Comparison of ENCODE assay signal across 1 cellular context in the genomic region with DNA sequence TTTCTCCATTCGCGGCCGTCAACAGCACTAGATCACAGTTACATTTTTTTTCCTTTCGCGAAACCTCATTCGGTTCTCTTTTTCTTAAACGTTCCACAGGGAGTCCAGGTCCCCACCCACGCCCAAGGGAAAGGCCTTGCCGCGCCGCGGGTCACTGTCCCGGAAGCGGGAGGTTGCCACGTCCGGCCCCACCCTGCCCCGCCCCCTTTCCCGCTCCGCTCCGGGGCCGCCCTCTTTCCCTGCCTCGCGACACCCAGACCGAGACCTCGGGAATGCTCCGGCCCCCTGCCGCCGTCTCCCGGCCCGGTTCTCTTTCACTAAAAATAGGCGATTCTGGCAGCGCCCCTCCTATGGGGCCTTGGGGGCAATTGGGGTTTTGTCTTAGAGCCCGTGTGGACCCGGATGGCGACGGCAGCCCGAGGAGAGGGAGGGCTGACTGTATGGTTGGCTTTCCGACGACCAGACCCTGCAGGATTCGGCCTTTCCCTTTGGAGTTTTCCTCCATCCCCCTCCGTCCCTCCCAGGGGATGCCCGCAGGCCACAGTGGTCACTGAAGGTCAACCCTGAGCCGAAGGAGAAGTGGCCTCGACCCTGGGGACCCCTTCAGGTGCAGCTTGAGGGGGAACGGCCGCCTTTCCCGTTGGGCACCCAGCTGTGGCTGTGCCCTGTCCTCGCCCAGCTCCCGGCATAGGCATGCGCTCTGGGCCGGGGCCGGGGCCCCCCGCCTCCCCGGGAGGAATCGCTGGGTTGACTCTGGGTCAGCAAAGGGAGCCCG.
TF ChIP-seq lines count a peak whose summit lies in the region.

No MANE protein-coding gene starts in this region.

TF ChIP-seq in GM12878, 131 proteins besides CTCF, POLR2A, EP300 and RAD21 (continued from another document):
- TF ChIP-seq, protein P1, sequence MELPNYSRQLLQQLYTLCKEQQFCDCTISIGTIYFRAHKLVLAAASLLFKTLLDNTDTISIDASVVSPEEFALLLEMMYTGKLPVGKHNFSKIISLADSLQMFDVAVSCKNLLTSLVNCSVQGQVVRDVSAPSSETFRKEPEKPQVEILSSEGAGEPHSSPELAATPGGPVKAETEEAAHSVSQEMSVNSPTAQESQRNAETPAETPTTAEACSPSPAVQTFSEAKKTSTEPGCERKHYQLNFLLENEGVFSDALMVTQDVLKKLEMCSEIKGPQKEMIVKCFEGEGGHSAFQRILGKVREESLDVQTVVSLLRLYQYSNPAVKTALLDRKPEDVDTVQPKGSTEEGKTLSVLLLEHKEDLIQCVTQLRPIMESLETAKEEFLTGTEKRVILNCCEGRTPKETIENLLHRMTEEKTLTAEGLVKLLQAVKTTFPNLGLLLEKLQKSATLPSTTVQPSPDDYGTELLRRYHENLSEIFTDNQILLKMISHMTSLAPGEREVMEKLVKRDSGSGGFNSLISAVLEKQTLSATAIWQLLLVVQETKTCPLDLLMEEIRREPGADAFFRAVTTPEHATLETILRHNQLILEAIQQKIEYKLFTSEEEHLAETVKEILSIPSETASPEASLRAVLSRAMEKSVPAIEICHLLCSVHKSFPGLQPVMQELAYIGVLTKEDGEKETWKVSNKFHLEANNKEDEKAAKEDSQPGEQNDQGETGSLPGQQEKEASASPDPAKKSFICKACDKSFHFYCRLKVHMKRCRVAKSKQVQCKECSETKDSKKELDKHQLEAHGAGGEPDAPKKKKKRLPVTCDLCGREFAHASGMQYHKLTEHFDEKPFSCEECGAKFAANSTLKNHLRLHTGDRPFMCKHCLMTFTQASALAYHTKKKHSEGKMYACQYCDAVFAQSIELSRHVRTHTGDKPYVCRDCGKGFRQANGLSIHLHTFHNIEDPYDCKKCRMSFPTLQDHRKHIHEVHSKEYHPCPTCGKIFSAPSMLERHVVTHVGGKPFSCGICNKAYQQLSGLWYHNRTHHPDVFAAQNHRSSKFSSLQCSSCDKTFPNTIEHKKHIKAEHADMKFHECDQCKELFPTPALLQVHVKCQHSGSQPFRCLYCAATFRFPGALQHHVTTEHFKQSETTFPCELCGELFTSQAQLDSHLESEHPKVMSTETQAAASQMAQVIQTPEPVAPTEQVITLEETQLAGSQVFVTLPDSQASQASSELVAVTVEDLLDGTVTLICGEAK (IDR thresholded peaks at IDR 0.05; ENCODE audit: borderline replicate concordance) = peak; percentile 78; the same call in 1 of the 2 replicates
- TF ChIP-seq ZSCAN29 (IDR thresholded peaks at IDR 0.05) (0 out of 2 replicates have a peak, but pooled peaks have one; percentile 5), SREBF2 (IDR thresholded peaks at IDR 0.05; ENCODE audit: low read length) (0 out of 2 replicates have a peak, but pooled peaks have one; percentile 3), TCF12 (IDR thresholded peaks at IDR 0.05; ENCODE audit: low read depth, low read length) (peak; percentile 7; the same call in 1 of the 2 replicates), CREM (IDR thresholded peaks at IDR 0.05; ENCODE audit: low read depth) (peak; percentile 31; the same call in 1 of the 2 replicates), TCF7 (IDR thresholded peaks at IDR 0.05; ENCODE audit: borderline replicate concordance) (no peak), ATF7 (IDR thresholded peaks at IDR 0.05; ENCODE audit: low read depth) (peak; percentile 79), EGR1 (IDR thresholded peaks at IDR 0.05; ENCODE audit: borderline replicate concordance in 1 of 2, low read depth in 2 of 2, low read length in 2 of 2) (peak in 1 of 2 experiments; percentile 94; a peak in 2 of 3 replicates), CBX5 (IDR thresholded peaks at IDR 0.05; ENCODE audit: low read depth) (no peak), GATAD2B (conservative IDR thresholded peaks at IDR 0.05; ENCODE audit: low read depth) (peak; percentile 70), BRCA1 (IDR thresholded peaks at IDR 0.05; ENCODE audit: low read depth, low read length) (peak; percentile 76), IRF3 (IDR thresholded peaks at IDR 0.05) (no peak)
